31 cellular contexts compared by ENCODE assay signal in the genomic region with DNA sequence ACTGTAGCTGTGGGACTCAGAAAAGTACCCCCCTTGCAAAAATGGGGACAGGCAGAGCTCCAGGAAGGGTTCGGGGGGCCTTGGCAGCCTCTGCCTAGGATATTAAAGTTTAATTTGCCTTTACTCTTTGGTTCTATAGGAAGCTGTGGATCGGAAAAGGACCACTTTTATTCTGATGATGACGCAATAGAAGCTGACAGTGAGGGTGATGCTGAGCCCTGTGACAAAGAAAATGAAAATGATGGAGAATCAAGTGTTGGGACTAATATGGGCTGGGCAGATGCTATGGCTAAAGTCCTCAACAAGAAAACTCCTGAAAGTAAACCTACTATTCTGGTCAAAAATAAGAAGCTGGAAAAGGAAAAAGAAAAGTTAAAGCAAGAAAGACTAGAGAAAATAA. TPM values are rescaled to one million over a fixed set of nuclear protein-coding genes. Genes with fewer than 3 reads are reported as not detected.
"Had no signal": no experiment of that assay in that cellular context is flagged by ENCODE, and none has a peak within 500 bp of the region (broad histone marks: within the 10 kb centered on the region; RNA-seq: fewer than 3 reads in every experiment).

No MANE protein-coding gene starts in this region.

- H3K27me3 Mint-ChIP-seq: activated CD8-positive, alpha-beta memory T cell treated with anti-CD3 and anti-CD28 coated beads, Interleukin-2, amount 10 ng/mL, durations not matched to agents 7 days and 5 days; activated naive CD4-positive, alpha-beta T cell treated with anti-CD3 and anti-CD28 coated beads, Interleukin-2, amount 10 ng/mL, durations not matched to agents 7 days and 5 days; activated naive CD8-positive, alpha-beta T cell treated with anti-CD3 and anti-CD28 coated beads, Interleukin-2, amount 10 ng/mL, durations not matched to agents 7 days and 5 days; brain; stimulated activated naive CD8-positive, alpha-beta T cell treated with anti-CD3 and anti-CD28 coated beads, Interleukin-15, Interleukin-2, amounts not matched to agents 100 ng/mL and 50 ng/mL, for 24 hours had no signal

- H3K36me3 ChIP-seq: cardiac muscle cell, colonic mucosa, neutrophil, ovary, prostate gland, thoracic aorta had no signal

- H3K4me3 ChIP-seq: ascending aorta, cardiac muscle cell, colonic mucosa, ovary, prostate gland, sigmoid colon, thoracic aorta had no signal

- ATAC-seq: activated CD8-positive, alpha-beta memory T cell treated with anti-CD3 and anti-CD28 coated beads, Interleukin-2, amount 10 ng/mL, durations not matched to agents 7 days and 5 days; activated CD8-positive, alpha-beta T cell treated with anti-CD3 and anti-CD28 coated beads, Interleukin-2, amount 10 ng/mL, durations not matched to agents 7 days and 5 days; activated T-cell treated with anti-CD3 and anti-CD28 coated beads, Interleukin-2, amount 50 U/mL, for 72 hours; left cardiac atrium; left ventricle myocardium superior; stimulated activated effector memory CD8-positive, alpha-beta T cell treated with anti-CD3 and anti-CD28 coated beads, Interleukin-12 subunit alpha, Interleukin-12 subunit beta, amount 100 ng/mL, for 72 hours had no signal

- H3K27me3 ChIP-seq: ascending aorta, cardiac muscle cell, colonic mucosa, neutrophil, ovary, sigmoid colon had no signal

- DNase-seq: activated CD4-positive, alpha-beta T cell treated with anti-CD3 and anti-CD28 coated beads, Interleukin-2, amount 50 U/mL, for 1 hour; activated CD8-positive, alpha-beta memory T cell treated with anti-CD3 and anti-CD28 coated beads, Interleukin-2, amount 10 ng/mL, durations not matched to agents 7 days and 5 days; activated CD8-positive, alpha-beta T cell treated with anti-CD3 and anti-CD28 coated beads, Interleukin-2, amount 10 ng/mL, durations not matched to agents 7 days and 5 days; activated effector memory CD4-positive, alpha-beta T cell treated with Interleukin-2 at 50 U/mL for 16 hours; activated naive CD4-positive, alpha-beta T cell treated with anti-CD3 and anti-CD28 coated beads, Interleukin-2, amount 10 ng/mL, durations not matched to agents 7 days and 5 days; activated naive CD8-positive, alpha-beta T cell treated with anti-CD3 and anti-CD28 coated beads, Interleukin-2, amount 10 ng/mL, durations not matched to agents 7 days and 5 days; activated T-cell treated with anti-CD3 and anti-CD28 coated beads, Interleukin-2, amount 50 U/mL, for 72 hours; cerebellar nuclear complex; colonic mucosa; effector CD8-positive, alpha-beta T cell; left cardiac atrium; left ventricle myocardium superior; ovary; retina; sigmoid colon; small intestine; stimulated activated CD4-positive, alpha-beta T cell treated with anti-CD3 and anti-CD28 coated beads, Interleukin-4, amount 100 ng/mL, for 24 hours; T1000; trophoblast cell had no signal

- H3K4me1 ChIP-seq: ascending aorta, colonic mucosa, prostate gland, sigmoid colon had no signal

- FAIRE-seq: frontal cortex, keratinocyte, small intestine, urothelium cell line had no signal

- H3K27ac Mint-ChIP-seq: activated CD8-positive, alpha-beta memory T cell treated with anti-CD3 and anti-CD28 coated beads, Interleukin-2, amount 10 ng/mL, durations not matched to agents 7 days and 5 days; activated CD8-positive, alpha-beta T cell treated with anti-CD3 and anti-CD28 coated beads, Interleukin-2, amount 10 ng/mL, durations not matched to agents 7 days and 5 days; activated naive CD4-positive, alpha-beta T cell treated with anti-CD3 and anti-CD28 coated beads, Interleukin-2, amount 10 ng/mL, durations not matched to agents 7 days and 5 days; activated naive CD8-positive, alpha-beta T cell treated with anti-CD3 and anti-CD28 coated beads, Interleukin-2, amount 10 ng/mL, durations not matched to agents 7 days and 5 days; activated T-cell treated with anti-CD3 and anti-CD28 coated beads, Interleukin-2, amount 50 U/mL, for 72 hours; brain; nephron; stimulated activated effector memory CD8-positive, alpha-beta T cell treated with anti-CD3 and anti-CD28 coated beads, Interleukin-12 subunit alpha, Interleukin-12 subunit beta, amount 100 ng/mL, for 72 hours; stimulated activated naive CD8-positive, alpha-beta T cell treated with anti-CD3 and anti-CD28 coated beads, Interleukin-15, Interleukin-2, amounts not matched to agents 100 ng/mL and 50 ng/mL, for 24 hours had no signal

- H3K9me3 Mint-ChIP-seq: activated naive CD4-positive, alpha-beta T cell treated with anti-CD3 and anti-CD28 coated beads, Interleukin-2, amount 10 ng/mL, durations not matched to agents 7 days and 5 days; activated naive CD8-positive, alpha-beta T cell treated with anti-CD3 and anti-CD28 coated beads, Interleukin-2, amount 10 ng/mL, durations not matched to agents 7 days and 5 days; activated T-cell treated with anti-CD3 and anti-CD28 coated beads, Interleukin-2, amount 50 U/mL, for 72 hours; brain; nephron; stimulated activated effector memory CD8-positive, alpha-beta T cell treated with anti-CD3 and anti-CD28 coated beads, Interleukin-12 subunit alpha, Interleukin-12 subunit beta, amount 100 ng/mL, for 72 hours; stimulated activated naive CD8-positive, alpha-beta T cell treated with anti-CD3 and anti-CD28 coated beads, Interleukin-15, Interleukin-2, amounts not matched to agents 100 ng/mL and 50 ng/mL, for 24 hours had no signal

- H3K9me3 ChIP-seq: ascending aorta, colonic mucosa, neutrophil, ovary, prostate gland, sigmoid colon, thoracic aorta had no signal

- H3K27ac ChIP-seq: ascending aorta, cardiac muscle cell, colonic mucosa, neutrophil, ovary, prostate gland, sigmoid colon, thoracic aorta had no signal

- H3K4me3 Mint-ChIP-seq: activated CD8-positive, alpha-beta memory T cell treated with anti-CD3 and anti-CD28 coated beads, Interleukin-2, amount 10 ng/mL, durations not matched to agents 7 days and 5 days; activated CD8-positive, alpha-beta T cell treated with anti-CD3 and anti-CD28 coated beads, Interleukin-2, amount 10 ng/mL, durations not matched to agents 7 days and 5 days; activated naive CD4-positive, alpha-beta T cell treated with anti-CD3 and anti-CD28 coated beads, Interleukin-2, amount 10 ng/mL, durations not matched to agents 7 days and 5 days; activated naive CD8-positive, alpha-beta T cell treated with anti-CD3 and anti-CD28 coated beads, Interleukin-2, amount 10 ng/mL, durations not matched to agents 7 days and 5 days; activated T-cell treated with anti-CD3 and anti-CD28 coated beads, Interleukin-2, amount 50 U/mL, for 72 hours; brain; nephron; stimulated activated effector memory CD8-positive, alpha-beta T cell treated with anti-CD3 and anti-CD28 coated beads, Interleukin-12 subunit alpha, Interleukin-12 subunit beta, amount 100 ng/mL, for 72 hours; stimulated activated naive CD8-positive, alpha-beta T cell treated with anti-CD3 and anti-CD28 coated beads, Interleukin-15, Interleukin-2, amounts not matched to agents 100 ng/mL and 50 ng/mL, for 24 hours had no signal

RNA-seq across cellular contexts. Expression of gene TGFB2, which starts 43.0 kb away (rescaled TPM):
- total RNA-seq: activated CD8-positive, alpha-beta memory T cell treated with anti-CD3 and anti-CD28 coated beads, Interleukin-2, amount 10 ng/mL, durations not matched to agents 7 days and 5 days; activated CD8-positive, alpha-beta T cell treated with anti-CD3 and anti-CD28 coated beads, Interleukin-2, amount 10 ng/mL, durations not matched to agents 7 days and 5 days; activated naive CD8-positive, alpha-beta T cell treated with anti-CD3 and anti-CD28 coated beads, Interleukin-2, amount 10 ng/mL, durations not matched to agents 7 days and 5 days; activated T-cell treated with anti-CD3 and anti-CD28 coated beads, Interleukin-2, amount 50 U/mL, for 72 hours had no signal
